ENCODE assay signal across 1 cellular context in genomic region chr1:156845953-156846545, GRCh38.
TF ChIP-seq lines count a peak whose summit lies in the region.

No MANE protein-coding gene starts in this region.

TF ChIP-seq in H1, 55 proteins besides CTCF, POLR2A, EP300 and RAD21:
- TF ChIP-seq, protein P1, sequence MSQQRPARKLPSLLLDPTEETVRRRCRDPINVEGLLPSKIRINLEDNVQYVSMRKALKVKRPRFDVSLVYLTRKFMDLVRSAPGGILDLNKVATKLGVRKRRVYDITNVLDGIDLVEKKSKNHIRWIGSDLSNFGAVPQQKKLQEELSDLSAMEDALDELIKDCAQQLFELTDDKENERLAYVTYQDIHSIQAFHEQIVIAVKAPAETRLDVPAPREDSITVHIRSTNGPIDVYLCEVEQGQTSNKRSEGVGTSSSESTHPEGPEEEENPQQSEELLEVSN (IDR thresholded peaks at IDR 0.05), result no peak
- TF ChIP-seq EZH2 (IDR thresholded peaks at IDR 0.05; ENCODE audit: low read depth, low read length, severe bottlenecking) (peak; percentile 77), SRF (IDR thresholded peaks at IDR 0.05; ENCODE audit: low read depth, low read length) (no peak), SP2 (IDR thresholded peaks at IDR 0.05; ENCODE audit: low read length) (no peak), SUZ12 (IDR thresholded peaks at IDR 0.05; ENCODE audit: low read length) (peak; percentile 65; the same call in 1 of the 2 replicates), KDM4A (IDR thresholded peaks at IDR 0.05; ENCODE audit: low read depth, low read length, severe bottlenecking) (no peak), JUN (IDR thresholded peaks at IDR 0.05; ENCODE audit: low read depth, low read length) (no peak)
